1 cellular context compared by ENCODE assay signal in genomic region chr11:118213774-118214173, GRCh38.
TF ChIP-seq lines count a peak whose summit lies in the region.

No MANE protein-coding gene starts in this region.

TF ChIP-seq in HepG2, 621 proteins besides CTCF, POLR2A, EP300 and RAD21 (continued from another document):
- TF ChIP-seq UBTF (CRISPR knock-in tag; IDR thresholded peaks at IDR 0.05) (no peak), ELF3 (CRISPR knock-in tag; IDR thresholded peaks at IDR 0.05) (peak; percentile 20; the same call in 1 of the 2 replicates), HOXA3 (CRISPR knock-in tag; IDR thresholded peaks at IDR 0.05) (peak; percentile 32; the same call in 1 of the 2 replicates), MAFK (conservative IDR thresholded peaks at IDR 0.05 in 1 of 2, IDR thresholded peaks at IDR 0.05 in 1 of 2; ENCODE audit: low read length in 2 of 2) (peak; percentile 99), ZBTB44 (CRISPR knock-in tag; IDR thresholded peaks at IDR 0.05) (no peak), ZNF33B (CRISPR knock-in tag; IDR thresholded peaks at IDR 0.05) (no peak), FOXJ3 (CRISPR knock-in tag; IDR thresholded peaks at IDR 0.05; ENCODE audit: borderline replicate concordance) (peak; percentile 31; the same call in 1 of the 2 replicates)
